Comparison of ENCODE assay signal across 15 cellular contexts in genomic region chr1:231414260-231415016, GRCh38. TPM values are rescaled to one million over a fixed set of nuclear protein-coding genes. Genes with fewer than 3 reads are reported as not detected.
DNase-seq lines count a peak whose midpoint lies in the region; ATAC-seq, FAIRE-seq and TF ChIP-seq lines count a peak whose summit lies in the region.
"Had no signal": no experiment of that assay in that cellular context is flagged by ENCODE, and none has a peak within 500 bp of the region (broad histone marks: within the 10 kb centered on the region; RNA-seq: fewer than 3 reads in every experiment).

No MANE protein-coding gene starts in this region.

- H3K27me3 ChIP-seq in HepG2 (ENCODE audit: control insufficient read depth in 1 of 2, insufficient read depth in 2 of 2, low read length in 2 of 2), result no peaks in the 10 kb centered on the region
- no peaks in the 10 kb centered on the region for H3K27me3 ChIP-seq in right lobe of liver
- H3K27me3 ChIP-seq in K562 (ENCODE audit: control insufficient read depth in 2 of 2, insufficient read depth in 2 of 2, low read length in 2 of 2), result no peaks in the 10 kb centered on the region
- H3K27me3 ChIP-seq in aorta (ENCODE audit: control insufficient read depth in 1 of 2, insufficient read depth in 2 of 2, low read length in 1 of 2), result no peaks in the 10 kb centered on the region
- H3K27me3 ChIP-seq in Peyer's patch, result no peaks in the 10 kb centered on the region
- H3K27me3 ChIP-seq: stomach had no signal

- H3K79me2 ChIP-seq in HepG2 (ENCODE audit: insufficient read depth, low read length) (peaks cover 99% of the 10 kb centered on the region), K562 (ENCODE audit: control insufficient read depth, insufficient read depth, low read length) (peaks cover 99% of the 10 kb centered on the region)

- no peak for ATAC-seq in HepG2
- no peak for ATAC-seq in right lobe of liver
- ATAC-seq in K562, result peak; percentile 38
- ATAC-seq in naive B cell (ENCODE audit: low read depth in 2 of 2), result no peak
- no peak for ATAC-seq in aorta (ENCODE audit: low FRiP score)

- H3K9me3 ChIP-seq in HepG2 (ENCODE audit: low read length), result no peaks in the 10 kb centered on the region
- no peaks in the 10 kb centered on the region for H3K9me3 ChIP-seq in right lobe of liver
- H3K9me3 ChIP-seq in K562 (replicated peaks; ENCODE audit: control insufficient read depth, insufficient read depth, low read depth, low read length), result no peaks in the 10 kb centered on the region
- H3K9me3 ChIP-seq in aorta (ENCODE audit: control insufficient read depth, low read length), result no peaks in the 10 kb centered on the region
- no peaks in the 10 kb centered on the region for H3K9me3 ChIP-seq in Peyer's patch
- H3K9me3 ChIP-seq: stomach had no signal

- H3K9ac ChIP-seq in HepG2 (ENCODE audit: insufficient read depth, low read depth, low read length) (peak overlapping the region; percentile 14; the same call in 1 of the 2 replicates), K562 (ENCODE audit: insufficient read depth in 1 of 2, low read depth in 2 of 2, low read length in 2 of 2) (no peak overlapping the region; a peak in 1 of 4 replicates)

- BruUV-seq in HepG2 (replicated peaks; lab: Mats Ljungman, UMichigan) (no TSS peak), K562 (replicated peaks; lab: Mats Ljungman, UMichigan) (no TSS peak)

- FAIRE-seq in HepG2 (lab: Jason Lieb, UNC) (no peak), K562 (lab: Jason Lieb, UNC) (no peak)

- CTCF ChIA-PET in HepG2 (lab: Yijun Ruan, JAX; ENCODE audit: low intra/inter-chr PET ratio, low total read pairs) (no interaction called here), K562 (lab: Yijun Ruan, JAX; ENCODE audit: low intra/inter-chr PET ratio) (interaction anchor here (0.6 kb wide), 1 partner anchor 113 kb away, joined by 4 read pairs; no protein-coding TSS in a partner anchor)

- TF ChIP-seq RAD21 in HepG2 (CRISPR knock-in tag; IDR thresholded peaks at IDR 0.05) (no peak), K562 (CRISPR knock-in tag; conservative IDR thresholded peaks at IDR 0.05 in 1 of 2, IDR thresholded peaks at IDR 0.05 in 1 of 2) (no peak)

- in situ Hi-C loops in HepG2 (cut with HindIII; ENCODE audit: extremely low pct_ligation_motif_present, low pct_unique_long_range_greater_than_20kb), result no loop called here
- in situ Hi-C loops in K562 (cut with MboI), result no loop called here

- DNase-seq in HepG2 (ENCODE audit: low spot score) (no peak), right lobe of liver (no peak), K562 (ENCODE audit: extremely low read depth in 1 of 4, low spot score in 3 of 4) (no peak), naive B cell (no peak), aorta (no peak), kidney glomerular epithelial cell (lab: John Stamatoyannopoulos, UW) (no peak), NCI-H1048 (lab: John Stamatoyannopoulos, UW) (no peak), Peyer's patch (no peak)
- DNase-seq: activated CD4-positive, alpha-beta T cell treated with anti-CD3 and anti-CD28 coated beads for 4 hours; amniotic stem cell; NCI-H187 treated with DMSO at 0.1 percent for 48 hours; NCI-H526; stimulated activated CD4-positive, alpha-beta T cell treated with anti-CD3 and anti-CD28 coated beads, Interleukin-12 subunit alpha, Interleukin-12 subunit beta, amount 100 ng/mL, for 4 hours; stomach had no signal

- H3K27ac ChIP-seq in HepG2 (ENCODE audit: extremely low read length, insufficient read depth, low read length), result no peak overlapping the region
- H3K27ac ChIP-seq in right lobe of liver, result no peak overlapping the region
- no peak overlapping the region for H3K27ac ChIP-seq in K562 (ENCODE audit: extremely low read depth, low read depth, low read length)
- peak overlapping the region; percentile 8 to 43 for H3K27ac ChIP-seq in aorta (ENCODE audit: low read depth in 1 of 2, low read length in 2 of 2)
- no peak overlapping the region for H3K27ac ChIP-seq in Peyer's patch

- H3K27ac Mint-ChIP-seq in naive B cell, result peak overlapping the region in 4 of 6 donors; percentile 20 to 67 (median 46)
- H3K27ac Mint-ChIP-seq: dendritic cell treated with granulocyte-macrophage colony-stimulating factor and Interleukin-4, amounts not matched to agents 40 ng/mL and 50 ng/mL, for 4 days had no signal

- H3K4me3 Mint-ChIP-seq in naive B cell, result peak overlapping the region in 1 of 8 donors; percentile 14
- H3K4me3 Mint-ChIP-seq: dendritic cell treated with granulocyte-macrophage colony-stimulating factor and Interleukin-4, amounts not matched to agents 40 ng/mL and 50 ng/mL, for 4 days had no signal

- peaks cover 16 to 19% of the 10 kb centered on the region in 2 donors for H3K36me3 Mint-ChIP-seq in naive B cell

- TF ChIP-seq CTCF in HepG2 (CRISPR knock-in tag; IDR thresholded peaks at IDR 0.05), result no peak
- TF ChIP-seq CTCF in right lobe of liver (IDR thresholded peaks at IDR 0.05), result no peak
- no peak for TF ChIP-seq CTCF in K562 (IDR thresholded peaks at IDR 0.05 in 2 of 3, conservative IDR thresholded peaks at IDR 0.05 in 1 of 3; ENCODE audit: insufficient read depth in 2 of 3, low read depth in 1 of 3, low read length in 3 of 3)
- TF ChIP-seq CTCF in Peyer's patch (IDR thresholded peaks at IDR 0.05), result no peak

- H3K27me3 Mint-ChIP-seq in naive B cell, result no peaks in the 10 kb centered on the region
- H3K27me3 Mint-ChIP-seq: dendritic cell treated with granulocyte-macrophage colony-stimulating factor and Interleukin-4, amounts not matched to agents 40 ng/mL and 50 ng/mL, for 4 days had no signal

- TF ChIP-seq POLR2A in HepG2 (IDR thresholded peaks at IDR 0.05; ENCODE audit: insufficient read depth in 1 of 2, low read depth in 2 of 2, low read length in 2 of 2) (no peak), right lobe of liver (IDR thresholded peaks at IDR 0.05) (no peak), K562 (conservative IDR thresholded peaks at IDR 0.05) (no peak), Peyer's patch (IDR thresholded peaks at IDR 0.05) (no peak)

- H4K20me1 ChIP-seq in HepG2 (ENCODE audit: insufficient read depth, low read length) (peaks cover 91% of the 10 kb centered on the region), K562 (replicated peaks; ENCODE audit: control insufficient read depth, insufficient read depth, low read length) (peaks cover 30% of the 10 kb centered on the region)

- no peak overlapping the region for H3K4me3 ChIP-seq in HepG2 (replicated peaks in 1 of 3; ENCODE audit: insufficient read depth in 1 of 3, low read depth in 2 of 3, low read length in 3 of 3)
- H3K4me3 ChIP-seq in right lobe of liver, result no peak overlapping the region
- no peak overlapping the region for H3K4me3 ChIP-seq in K562
- H3K4me3 ChIP-seq in aorta (ENCODE audit: low read length in 2 of 2), result no peak overlapping the region
- H3K4me3 ChIP-seq in Peyer's patch, result no peak overlapping the region
- H3K4me3 ChIP-seq: stomach had no signal

- peak overlapping the region; percentile 46 for H3K4me2 ChIP-seq in HepG2 (ENCODE audit: low read depth, low read length)
- 0 out of 2 replicates have a peak overlapping the region, but pooled peaks have one; percentile 28 for H3K4me2 ChIP-seq in K562 (ENCODE audit: insufficient read depth, low read length)

- POLR2A ChIA-PET in HepG2 (lab: Yijun Ruan, JAX) (no interaction called here), K562 (lab: Yijun Ruan, JAX) (interaction anchor here (0.8 to 0.9 kb wide), 3 partner anchors 28 to 133 kb away, joined by 3 read pairs; partner anchors contain the start of gene EXOC8)

- H3K4me1 Mint-ChIP-seq in naive B cell, result peaks cover 39 to 65% (median 48%) of the 10 kb centered on the region in 3 donors

- no peaks in the 10 kb centered on the region for H3K9me1 ChIP-seq in K562 (ENCODE audit: control insufficient read depth, insufficient read depth, low read length)

- H3K36me3 ChIP-seq in HepG2 (replicated peaks in 1 of 2; ENCODE audit: control insufficient read depth in 1 of 2, insufficient read depth in 2 of 2, low read length in 2 of 2) (peaks cover 7 to 43% of the 10 kb centered on the region in 2 experiments), right lobe of liver (no peaks in the 10 kb centered on the region), K562 (ENCODE audit: control insufficient read depth, insufficient read depth, low read length) (peaks cover 64% of the 10 kb centered on the region), aorta (ENCODE audit: control insufficient read depth in 1 of 2, insufficient read depth in 2 of 2, low read length in 1 of 2) (no peaks in the 10 kb centered on the region), Peyer's patch (no peaks in the 10 kb centered on the region)

- H3K4me1 ChIP-seq in HepG2 (ENCODE audit: insufficient read depth, low read length), result peaks cover 79% of the 10 kb centered on the region
- peaks cover 0 to 49% (median 19%) of the 10 kb centered on the region in 4 donors for H3K4me1 ChIP-seq in right lobe of liver
- H3K4me1 ChIP-seq in K562 (replicated peaks in 1 of 2; ENCODE audit: control insufficient read depth in 2 of 2, insufficient read depth in 2 of 2, low read length in 2 of 2), result peaks cover 19 to 35% of the 10 kb centered on the region in 2 experiments
- peaks cover 0 to 10% of the 10 kb centered on the region in 2 donors for H3K4me1 ChIP-seq in aorta (ENCODE audit: control insufficient read depth in 1 of 2, insufficient read depth in 2 of 2, low read length in 2 of 2)
- peaks cover 0 to 47% (median 10%) of the 10 kb centered on the region in 4 donors for H3K4me1 ChIP-seq in Peyer's patch

- intact Hi-C loops in HepG2 (cut with micrococcal nuclease; ENCODE audit: unreplicated experiment), result loop anchor here (5.0 kb wide), 1 partner anchor 32 kb away; no protein-coding TSS in a partner anchor
- intact Hi-C loops in right lobe of liver (cut with DNase I), result no loop called here
- intact Hi-C loops in K562 (cut with micrococcal nuclease), result no loop called here
- intact Hi-C loops in aorta (cut with DNase I), result no loop called here

- TF ChIP-seq EP300 in HepG2 (IDR thresholded peaks at IDR 0.05; ENCODE audit: low read depth in 2 of 2, low read length in 2 of 2) (no peak), HepG2 (CRISPR knock-in tag; IDR thresholded peaks at IDR 0.05; ENCODE audit: borderline replicate concordance) (no peak), K562 (IDR thresholded peaks at IDR 0.05; ENCODE audit: low read length) (no peak)

- WGBS in HepG2 (ENCODE audit: low lambda C conversion rate), result 85% methylated on average over 7 of the region's 7 CpGs
- 91% methylated on average over 5 of the region's 7 CpGs for WGBS in right lobe of liver (ENCODE audit: insufficient coverage, low coverage, low lambda C conversion rate, missing lambda C conversion rate)
- WGBS in K562 (ENCODE audit: insufficient coverage, low coverage, missing lambda C conversion rate), result 46% methylated on average over 7 of the region's 7 CpGs
- WGBS in aorta, 2 donors, result 65 to 66% methylated on average over 7 of the region's 7 CpGs

- H2AFZ ChIP-seq in HepG2 (ENCODE audit: low read length), result no peak overlapping the region
- H2AFZ ChIP-seq in K562 (ENCODE audit: low read depth, low read length), result no peak overlapping the region

- H3K9me3 Mint-ChIP-seq in naive B cell, result no peaks in the 10 kb centered on the region
- H3K9me3 Mint-ChIP-seq: dendritic cell treated with granulocyte-macrophage colony-stimulating factor and Interleukin-4, amounts not matched to agents 40 ng/mL and 50 ng/mL, for 4 days had no signal

RNA-seq across cellular contexts. Expression of gene EGLN1, which starts 7.6 kb away (rescaled TPM):
- total RNA-seq in HepG2 (2016; rRNA removed; fragmentation: Illumina TruSeq; extraction: Trizol) (34.4 and 38.2 TPM in 2 replicates), right lobe of liver (10 to 100 TPM; 19.3 to 66.5 (median 38.9) TPM), K562 (2014; rRNA removed) (18.4 TPM in 2 replicates), K562 (2014; rRNA removed; fragmentation: Illumina TruSeq; extraction: Trizol) (30.7 and 31.8 TPM in 2 replicates), K562 (2015; rRNA removed; fragmentation: Illumina TruSeq; extraction: Trizol) (31.4 and 32.9 TPM in 2 replicates), K562 (2021) (24.6 and 25.0 TPM in 2 replicates), aorta (10 to 100 TPM; 35.1 to 50.4 TPM), Peyer's patch (10 to 100 TPM; 34.7 to 53.1 (median 39.8) TPM)
- 5.4 and 8.9 TPM in 2 replicates for total RNA-seq in HepG2 (2016; cell fraction: cytosol; rRNA removed; fragmentation: Illumina TruSeq; extraction: Trizol; ENCODE audit: low read depth)
- 35.4 and 39.1 TPM in 2 replicates for total RNA-seq in HepG2 (2016; cell fraction: insoluble cytoplasmic fraction; rRNA removed; fragmentation: Illumina TruSeq; extraction: Trizol)
- 24.6 TPM in 2 replicates for total RNA-seq in HepG2 (2016; cell fraction: membrane; rRNA removed; fragmentation: Illumina TruSeq; extraction: Trizol)
- 18.5 and 19.0 TPM in 2 replicates for total RNA-seq in HepG2 (2016; cell fraction: nucleus; rRNA removed; fragmentation: Illumina TruSeq; extraction: Trizol)
- polyA plus RNA-seq in HepG2 (2011; rRNA removed) (34.0 and 44.1 TPM in 2 replicates), K562 (2011; rRNA removed) (38.2 and 54.3 TPM in 2 replicates), K562 (2014; fragmentation: Illumina TruSeq; extraction: Trizol) (27.1 and 29.3 TPM in 2 replicates), K562 (2014; fragmentation: Nextera tagmentation; extraction: Ambion mirVana) (1 to 10 TPM; 5.2 to 5.6 TPM), K562 (2014; rRNA removed) (14.1 and 17.2 TPM in 2 replicates), naive B cell (ENCODE audit: low read depth in 6 of 6) (10 to 100 TPM; 16.4 to 30.6 (median 21.6) TPM), aorta (10 to 100 TPM; 11.7 to 21.2 TPM)
- 14.2 and 22.5 TPM in 2 replicates for polyA plus RNA-seq in HepG2 (2011; cell fraction: cytosol; rRNA removed)
- polyA plus RNA-seq in HepG2 (2011; cell fraction: nucleus; rRNA removed), result 10.6 and 13.2 TPM in 2 replicates
- 42.4 and 51.8 TPM in 2 replicates for polyA plus RNA-seq in HepG2 (2012)
- 3.9 and 5.0 TPM in 2 replicates for polyA plus RNA-seq in HepG2 (2016; cell fraction: cytosol; fragmentation: Illumina TruSeq; extraction: Trizol; ENCODE audit: low read depth)
- 29.2 and 31.8 TPM in 2 replicates for polyA plus RNA-seq in HepG2 (2016; cell fraction: insoluble cytoplasmic fraction; fragmentation: Illumina TruSeq; extraction: Trizol; ENCODE audit: low read depth)
- polyA plus RNA-seq in HepG2 (2016; cell fraction: membrane; fragmentation: Illumina TruSeq; extraction: Trizol; ENCODE audit: low read depth), result 12.2 and 13.6 TPM in 2 replicates
- polyA plus RNA-seq in HepG2 (2016; cell fraction: nucleus; fragmentation: Illumina TruSeq; extraction: Trizol; ENCODE audit: insufficient read depth, low read depth), result 14.1 and 15.7 TPM in 2 replicates
- 10.6 and 21.6 TPM in 2 replicates for polyA minus RNA-seq in HepG2 (2011; rRNA and poly(A)+ RNA removed; ENCODE audit: low replicate concordance)
- 37.5 and 53.9 TPM in 2 replicates for polyA minus RNA-seq in HepG2 (2011; cell fraction: cytosol; rRNA and poly(A)+ RNA removed)
- polyA minus RNA-seq in HepG2 (2011; cell fraction: nucleus; rRNA and poly(A)+ RNA removed), result 54.3 and 59.9 TPM in 2 replicates
- total RNA-seq in K562 (2011; cell fraction: chromatin; rRNA removed; ENCODE audit: low replicate concordance), result 9.0 and 24.6 TPM in 2 replicates
- 8.0 and 10.8 TPM in 2 replicates for total RNA-seq in K562 (2011; cell fraction: nucleolus; rRNA removed)
- 13.1 and 13.6 TPM in 2 replicates for total RNA-seq in K562 (2011; cell fraction: nucleoplasm; rRNA removed)
- polyA plus RNA-seq in K562 (2011; cell fraction: cytosol; rRNA removed), result 13.5 and 21.9 TPM in 2 replicates
- polyA plus RNA-seq in K562 (2011; cell fraction: nucleus; rRNA removed), result 6.9 and 13.0 TPM in 2 replicates
- polyA plus RNA-seq in K562 (2012), result 18.9 and 39.6 TPM in 2 replicates
- 106 and 110 TPM in 2 replicates for polyA minus RNA-seq in K562 (2011; rRNA and poly(A)+ RNA removed)
- polyA minus RNA-seq in K562 (2011; cell fraction: cytosol; rRNA and poly(A)+ RNA removed), result 25.7 and 40.9 TPM in 2 replicates
- polyA minus RNA-seq in K562 (2011; cell fraction: nucleus; rRNA and poly(A)+ RNA removed), result 13.1 and 21.5 TPM in 2 replicates

Comparison
In these comparisons a context has a peak if more than half of its experiments do, and no peak if none do; other contexts are left out.
1. H3K27ac ChIP-seq: peak in aorta (2 of 2); none in HepG2 (single experiment), right lobe of liver (0 of 3), K562 (single experiment) and Peyer's patch (0 of 4).
2. Of the 241 proteins assayed by ChIP-seq in both HepG2 and K562: peak only in HepG2: none; only in K562: CEBPB, MAFK and NFE2; in both: none; in neither: 238.